Comparison of ENCODE assay signal across 8 cellular contexts in genomic region chr3:197736491-197737318, GRCh38. TPM values are rescaled to one million over a fixed set of nuclear protein-coding genes. Genes with fewer than 3 reads are reported as not detected.
DNase-seq lines count a peak whose midpoint lies in the region; ATAC-seq and TF ChIP-seq lines count a peak whose summit lies in the region.

RUBCN (minus strand) TSS chr3:197736904; CDS start chr3:197736719, 185 bp downstream.

- H3K4me3 ChIP-seq in KMS-11 (IDR thresholded peaks at IDR 0.05; ENCODE audit: insufficient read depth, low read depth, low read length) (peak within 1 kb of the TSS; percentile 93), Panc1 (ENCODE audit: low read depth in 2 of 2, low read length in 2 of 2) (peak within 1 kb of the TSS; percentile 67 to 98), muscle layer of colon (ENCODE audit: low read depth in 1 of 2, low read length in 2 of 2) (peak within 1 kb of the TSS; percentile 80 to 89)

- peak within 1 kb of the TSS; percentile 86 for H2AFZ ChIP-seq in KMS-11 (ENCODE audit: low read depth)

- no peaks in the 10 kb centered on the region for H3K9me3 Mint-ChIP-seq in activated T-cell treated with anti-CD3 and anti-CD28 coated beads, Interleukin-2, amount 50 U/mL, for 4 hours

- peak; percentile 97 for DNase-seq in DMS79 (lab: John Stamatoyannopoulos, UW)
- DNase-seq in Panc1 (ENCODE audit: low read depth, low spot score), result no peak
- DNase-seq in activated T-cell treated with anti-CD3 and anti-CD28 coated beads, Interleukin-2, amount 50 U/mL, for 4 hours, result peak; percentile 86
- peak; percentile 76 to 78 for DNase-seq in stimulated activated CD8-positive, alpha-beta memory T cell treated with anti-CD3 and anti-CD28 coated beads, Interleukin-7, amount 100 ng/mL, for 1 hour (ENCODE audit: low read depth in 2 of 2)

- H3K9ac ChIP-seq in KMS-11, result peak within 1 kb of the TSS; percentile 40
- H3K9ac ChIP-seq in muscle layer of colon (ENCODE audit: low read length), result peak within 1 kb of the TSS; percentile 74

- POLR2A ChIA-PET in Panc1 (lab: Charles Lee), result interaction anchor here (0.7 kb wide), 1 partner anchor 101 kb away, joined by 3 read pairs; no protein-coding TSS in a partner anchor

- peak; percentile 78 for ATAC-seq in GM21737 (IDR thresholded peaks at IDR 0.05; ENCODE audit: unreplicated experiment)
- ATAC-seq in Panc1, result peak; percentile 99
- ATAC-seq in activated T-cell treated with anti-CD3 and anti-CD28 coated beads, Interleukin-2, amount 50 U/mL, for 4 hours, result peak; percentile 97
- ATAC-seq in esophagus mucosa, result peak; percentile 99

- no peaks in the 10 kb centered on the region for H4K20me1 ChIP-seq in KMS-11 (ENCODE audit: insufficient read depth)

- H3K27ac ChIP-seq in KMS-11 (peak within 1 kb of the TSS; percentile 65), Panc1 (ENCODE audit: low read length) (peak within 1 kb of the TSS; percentile 90), muscle layer of colon (ENCODE audit: low read depth, low read length) (peak within 1 kb of the TSS; percentile 86)

- BruUV-seq in Panc1 (replicated peaks; lab: Mats Ljungman, UMichigan), result no TSS peak

- CTCF ChIA-PET in Panc1 (lab: Charles Lee), result no interaction called here

- no peaks in the 10 kb centered on the region for H3K36me3 ChIP-seq in KMS-11 (ENCODE audit: insufficient read depth)
- H3K36me3 ChIP-seq in Panc1 (ENCODE audit: control insufficient read depth, insufficient read depth, low read length), result no peaks in the 10 kb centered on the region
- no peaks in the 10 kb centered on the region for H3K36me3 ChIP-seq in muscle layer of colon (ENCODE audit: insufficient read depth, low read length)

- in situ Hi-C loops in Panc1 (cut with HindIII; ENCODE audit: low pct_unique_long_range_greater_than_20kb, low sequenced_read_pairs), result loop anchor here (10.0 kb wide), 1 partner anchor 142 kb away; no protein-coding TSS in a partner anchor

- no peaks in the 10 kb centered on the region for H3K27me3 ChIP-seq in KMS-11 (ENCODE audit: insufficient read depth, low read depth)
- no peaks in the 10 kb centered on the region for H3K27me3 ChIP-seq in Panc1 (ENCODE audit: control insufficient read depth, insufficient read depth, low read length)
- no peaks in the 10 kb centered on the region for H3K27me3 ChIP-seq in muscle layer of colon (ENCODE audit: control insufficient read depth in 1 of 2, insufficient read depth in 2 of 2, low read length in 2 of 2)

- H3K4me2 ChIP-seq in KMS-11, result peak within 1 kb of the TSS; percentile 96

- H3K4me3 Mint-ChIP-seq in activated T-cell treated with anti-CD3 and anti-CD28 coated beads, Interleukin-2, amount 50 U/mL, for 4 hours, result peak within 1 kb of the TSS; percentile 94

- no peaks in the 10 kb centered on the region for H3K9me3 ChIP-seq in Panc1 (ENCODE audit: control insufficient read depth, insufficient read depth, low read depth, low read length)
- no peaks in the 10 kb centered on the region for H3K9me3 ChIP-seq in muscle layer of colon (ENCODE audit: low read length)

- TF ChIP-seq CTCF in KMS-11 (conservative IDR thresholded peaks at IDR 0.05; ENCODE audit: low read depth, low read length), result no peak
- no peak for TF ChIP-seq CTCF in Panc1 (IDR thresholded peaks at IDR 0.05)

- peaks cover 2% of the 10 kb centered on the region for H3K36me3 Mint-ChIP-seq in activated T-cell treated with anti-CD3 and anti-CD28 coated beads, Interleukin-2, amount 50 U/mL, for 4 hours (ENCODE audit: insufficient read depth)

- H3K79me2 ChIP-seq in KMS-11 (ENCODE audit: insufficient read depth, low read depth), result peaks cover 19% of the 10 kb centered on the region

- intact Hi-C loops in Panc1 (cut with micrococcal nuclease; ENCODE audit: unreplicated experiment), result no loop called here

- peaks cover 50% of the 10 kb centered on the region for H3K4me1 ChIP-seq in KMS-11 (ENCODE audit: low read depth, poor library complexity, severe bottlenecking)
- H3K4me1 ChIP-seq in Panc1 (ENCODE audit: control insufficient read depth, insufficient read depth, low read length), result peaks cover 23% of the 10 kb centered on the region
- H3K4me1 ChIP-seq in muscle layer of colon (ENCODE audit: insufficient read depth, low read length), result peaks cover 14% of the 10 kb centered on the region

- H3K27me3 Mint-ChIP-seq in activated T-cell treated with anti-CD3 and anti-CD28 coated beads, Interleukin-2, amount 50 U/mL, for 4 hours (ENCODE audit: low read depth), result no peaks in the 10 kb centered on the region

- H3K4me1 Mint-ChIP-seq in activated T-cell treated with anti-CD3 and anti-CD28 coated beads, Interleukin-2, amount 50 U/mL, for 4 hours (ENCODE audit: low read depth), result peaks cover 37% of the 10 kb centered on the region

RNA-seq across cellular contexts. Expression of gene RUBCN, which starts in this region (rescaled TPM):
- total RNA-seq in Panc1 (2021; ENCODE audit: unreplicated experiment), result 37.9 TPM
- polyA plus RNA-seq in Panc1 (2012; ENCODE audit: insufficient read length), result 19.8 TPM
- total RNA-seq in activated T-cell treated with anti-CD3 and anti-CD28 coated beads, Interleukin-2, amount 50 U/mL, for 4 hours, result 10 to 100 TPM; 36.9 to 47.0 (median 39.5) TPM
- 18.0 TPM for total RNA-seq in esophagus mucosa
